In the genomic region with DNA sequence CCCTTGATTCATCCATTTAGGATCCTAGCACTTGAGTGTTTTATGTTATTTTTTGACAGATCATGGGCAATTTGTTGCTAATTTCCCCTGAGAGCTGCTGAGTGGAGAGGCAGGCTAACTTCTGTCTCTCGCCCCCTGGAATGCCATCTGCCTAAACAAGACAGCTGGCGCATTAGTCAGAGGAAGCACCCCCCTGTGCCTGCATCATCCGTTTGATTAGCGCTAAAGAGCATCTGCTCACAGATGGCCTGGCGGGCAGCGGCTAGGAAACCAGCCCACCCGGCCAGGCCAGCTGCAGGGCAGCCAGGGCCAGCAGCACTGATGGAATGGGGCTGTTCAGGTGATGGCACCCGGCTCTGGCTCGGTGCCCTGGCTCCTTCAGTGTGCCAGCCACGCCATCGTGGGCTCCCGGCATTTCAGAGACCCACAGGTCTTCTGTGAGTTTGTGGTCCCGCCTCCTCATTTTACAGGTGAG, we compare ENCODE assay signal across 1 cellular context.
TF ChIP-seq lines count a peak whose summit lies in the region.

No MANE protein-coding gene starts in this region.

TF ChIP-seq in IMR-90, 13 proteins besides CTCF, POLR2A, EP300 and RAD21 (continued from another document):
- TF ChIP-seq, protein P1, sequence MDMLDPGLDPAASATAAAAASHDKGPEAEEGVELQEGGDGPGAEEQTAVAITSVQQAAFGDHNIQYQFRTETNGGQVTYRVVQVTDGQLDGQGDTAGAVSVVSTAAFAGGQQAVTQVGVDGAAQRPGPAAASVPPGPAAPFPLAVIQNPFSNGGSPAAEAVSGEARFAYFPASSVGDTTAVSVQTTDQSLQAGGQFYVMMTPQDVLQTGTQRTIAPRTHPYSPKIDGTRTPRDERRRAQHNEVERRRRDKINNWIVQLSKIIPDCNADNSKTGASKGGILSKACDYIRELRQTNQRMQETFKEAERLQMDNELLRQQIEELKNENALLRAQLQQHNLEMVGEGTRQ (IDR thresholded peaks at IDR 0.05; ENCODE audit: low read depth, low read length) = no peak
- TF ChIP-seq BHLHE40 (IDR thresholded peaks at IDR 0.05; ENCODE audit: low read depth, low read length) (peak; percentile 54), MXI1 (IDR thresholded peaks at IDR 0.05; ENCODE audit: borderline replicate concordance, low read depth, low read length) (no peak)
TF ChIP-seq in IMR-90: peak in this region for 4.
